21 cellular contexts compared by ENCODE assay signal in the genomic region with DNA sequence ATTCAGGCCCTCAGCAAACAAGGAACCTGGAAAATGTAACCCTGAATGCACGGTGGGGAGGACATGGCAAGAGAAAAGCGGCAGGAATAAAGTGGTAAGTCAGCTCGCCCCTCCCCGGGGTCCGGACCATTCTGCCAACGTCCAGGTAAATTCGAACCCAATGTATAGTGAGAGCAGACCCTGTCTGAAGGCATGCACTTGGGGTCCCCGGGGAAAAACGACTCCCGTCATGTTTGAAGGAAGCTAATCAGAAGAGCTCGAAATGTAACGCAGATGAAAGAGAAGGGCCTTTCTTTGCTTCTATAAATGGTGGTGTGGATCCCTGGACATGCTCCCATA. TPM values are rescaled to one million over a fixed set of nuclear protein-coding genes. Genes with fewer than 3 reads are reported as not detected.
DNase-seq lines count a peak whose midpoint lies in the region; ATAC-seq, FAIRE-seq and TF ChIP-seq lines count a peak whose summit lies in the region.
"Had no signal": no experiment of that assay in that cellular context is flagged by ENCODE, and none has a peak within 500 bp of the region (broad histone marks: within the 10 kb centered on the region; RNA-seq: fewer than 3 reads in every experiment).

No MANE protein-coding gene starts in this region.

- H3K79me2 ChIP-seq in neural progenitor cell (ENCODE audit: low read depth), result no peaks in the 10 kb centered on the region

- H3K4me2 ChIP-seq in neural progenitor cell, result no peak overlapping the region
- H3K4me2 ChIP-seq: A549, KMS-11 had no signal

- WGBS in heart right ventricle, 2 donors, result 46 to 48% methylated on average over 12 of the region's 12 CpGs
- 18 to 31% (median 29%) methylated on average over 12 of the region's 12 CpGs for WGBS in psoas muscle, 3 donors

- H3F3A ChIP-seq in neural progenitor cell (ENCODE audit: low read depth), result peaks cover 14% of the 10 kb centered on the region

- H3K36me3 Mint-ChIP-seq in neural progenitor cell, result peaks cover 3% of the 10 kb centered on the region
- H3K36me3 Mint-ChIP-seq: activated naive CD8-positive, alpha-beta T cell; natural killer cell had no signal

- TF ChIP-seq POLR2A in uterus (IDR thresholded peaks at IDR 0.05), result no peak
- no peak for TF ChIP-seq POLR2A in H54 (IDR thresholded peaks at IDR 0.05; ENCODE audit: low read depth, low read length)

- no peak for TF ChIP-seq CTCF in heart right ventricle (IDR thresholded peaks at IDR 0.05)
- no peak for TF ChIP-seq CTCF in psoas muscle (IDR thresholded peaks at IDR 0.05)
- no peak for TF ChIP-seq CTCF in uterus (IDR thresholded peaks at IDR 0.05)
- no peak for TF ChIP-seq CTCF in neural progenitor cell (IDR thresholded peaks at IDR 0.05)

- H3K9me3 ChIP-seq in heart right ventricle (no peaks in the 10 kb centered on the region), psoas muscle (no peaks in the 10 kb centered on the region), uterus (no peaks in the 10 kb centered on the region), neural progenitor cell (ENCODE audit: low read depth) (no peaks in the 10 kb centered on the region)
- H3K9me3 ChIP-seq: A549 had no signal

- peaks cover 38% of the 10 kb centered on the region for H3K4me1 Mint-ChIP-seq in neural progenitor cell

- ATAC-seq in heart right ventricle (no peak), Right ventricle myocardium superior (ENCODE audit: poor library complexity) (no peak), psoas muscle (no peak), SK-N-SH treated with all-trans-retinoic acid at 6 μM for 48 hours (no peak)
- ATAC-seq: A549; activated CD4-positive, alpha-beta T cell treated with anti-CD3 and anti-CD28 coated beads for 36 hours; GM12878; natural killer cell; stimulated activated effector memory CD8-positive, alpha-beta T cell treated with anti-CD3 and anti-CD28 coated beads, Interleukin-12 subunit alpha, Interleukin-12 subunit beta, amount 100 ng/mL, for 72 hours had no signal

- intact Hi-C loops in heart right ventricle (cut with DNase I), result loop anchor here in 6 of 10 donors (2.0 to 10.0 kb wide), 6 partner anchors 14 to 268 kb away; no protein-coding TSS in a partner anchor
- intact Hi-C loops in Right ventricle myocardium superior (cut with DNase I), result no loop called here
- intact Hi-C loops in psoas muscle (cut with DNase I), result no loop called here
- intact Hi-C loops in uterus (cut with DNase I; ENCODE audit: low total_unique reads), result no loop called here

- H3K27ac ChIP-seq in heart right ventricle (peak overlapping the region; percentile 84 to 99 (median 91)), layer of hippocampus (ENCODE audit: low read depth, low read length) (peak overlapping the region; percentile 81), psoas muscle (peak overlapping the region; percentile 97), uterus (peak overlapping the region; percentile 93 to 96), neural progenitor cell (no peak overlapping the region)
- H3K27ac ChIP-seq: A549, KMS-11 had no signal

- H3K27ac Mint-ChIP-seq in neural progenitor cell, result no peak overlapping the region
- H3K27ac Mint-ChIP-seq: activated CD4-positive, alpha-beta T cell treated with anti-CD3 and anti-CD28 coated beads for 36 hours; activated naive CD8-positive, alpha-beta T cell; CD8-positive, alpha-beta memory T cell; natural killer cell; stimulated activated effector memory CD8-positive, alpha-beta T cell treated with anti-CD3 and anti-CD28 coated beads, Interleukin-12 subunit alpha, Interleukin-12 subunit beta, amount 100 ng/mL, for 72 hours had no signal

- H3K9ac ChIP-seq in neural progenitor cell, result no peak overlapping the region
- H3K9ac ChIP-seq: KMS-11 had no signal

- peak overlapping the region; percentile 24 to 49 (median 43) for H3K4me3 ChIP-seq in heart right ventricle
- peak overlapping the region; percentile 69 for H3K4me3 ChIP-seq in psoas muscle
- H3K4me3 ChIP-seq in uterus, result no peak overlapping the region
- no peak overlapping the region for H3K4me3 ChIP-seq in neural progenitor cell
- H3K4me3 ChIP-seq: A549, GM12878 had no signal

- no peaks in the 10 kb centered on the region for H3K27me3 ChIP-seq in heart right ventricle
- no peaks in the 10 kb centered on the region for H3K27me3 ChIP-seq in layer of hippocampus (ENCODE audit: control insufficient read depth, insufficient read depth, low read length)
- no peaks in the 10 kb centered on the region for H3K27me3 ChIP-seq in psoas muscle (ENCODE audit: insufficient read depth in 3 of 3, low read length in 2 of 3)
- no peaks in the 10 kb centered on the region for H3K27me3 ChIP-seq in uterus
- H3K27me3 ChIP-seq in neural progenitor cell, result no peaks in the 10 kb centered on the region

- no peak overlapping the region for H3K4me3 Mint-ChIP-seq in neural progenitor cell
- H3K4me3 Mint-ChIP-seq: activated CD4-positive, alpha-beta T cell treated with anti-CD3 and anti-CD28 coated beads for 36 hours; activated naive CD8-positive, alpha-beta T cell; CD8-positive, alpha-beta memory T cell; natural killer cell; stimulated activated effector memory CD8-positive, alpha-beta T cell treated with anti-CD3 and anti-CD28 coated beads, Interleukin-12 subunit alpha, Interleukin-12 subunit beta, amount 100 ng/mL, for 72 hours had no signal

- no peak for FAIRE-seq in H54 (lab: Jason Lieb, UNC)
- FAIRE-seq: A549, GM12878 had no signal

- DNase-seq in heart right ventricle, result no peak
- DNase-seq in Right ventricle myocardium superior, result no peak
- DNase-seq in psoas muscle, result no peak
- no peak for DNase-seq in uterus
- DNase-seq in H54 (ENCODE audit: insufficient read length, low spot score), result no peak
- no peak for DNase-seq in neural progenitor cell (ENCODE audit: low spot score)
- DNase-seq: activated CD4-positive, alpha-beta T cell treated with anti-CD3 and anti-CD28 coated beads for 36 hours; CD8-positive, alpha-beta memory T cell; cerebellar nuclear complex; EL; natural killer cell; NCI-H1417 treated with DMSO at 0.1 percent for 48 hours; NCI-H226; SHP77 had no signal

- peaks cover 0 to 6% (median 0%) of the 10 kb centered on the region in 9 donors for H3K36me3 ChIP-seq in heart right ventricle
- peaks cover 0 to 3% of the 10 kb centered on the region in 2 donors for H3K36me3 ChIP-seq in psoas muscle (ENCODE audit: insufficient read depth in 1 of 2, low read depth in 1 of 2)
- no peaks in the 10 kb centered on the region for H3K36me3 ChIP-seq in uterus
- no peaks in the 10 kb centered on the region for H3K36me3 ChIP-seq in neural progenitor cell

- H3K27me3 Mint-ChIP-seq in neural progenitor cell (ENCODE audit: insufficient read depth, low read depth), result no peaks in the 10 kb centered on the region
- H3K27me3 Mint-ChIP-seq: activated CD4-positive, alpha-beta T cell treated with anti-CD3 and anti-CD28 coated beads for 36 hours; activated naive CD8-positive, alpha-beta T cell; CD8-positive, alpha-beta memory T cell had no signal

- H3K4me1 ChIP-seq in heart right ventricle (peaks cover 15 to 100% (median 79%) of the 10 kb centered on the region in 9 donors), psoas muscle (peaks cover 46% of the 10 kb centered on the region), uterus (no peaks in the 10 kb centered on the region), neural progenitor cell (peaks cover 17% of the 10 kb centered on the region)

- H3K9me3 Mint-ChIP-seq in neural progenitor cell, result no peaks in the 10 kb centered on the region
- H3K9me3 Mint-ChIP-seq: CD8-positive, alpha-beta memory T cell; natural killer cell; stimulated activated effector memory CD8-positive, alpha-beta T cell treated with anti-CD3 and anti-CD28 coated beads, Interleukin-12 subunit alpha, Interleukin-12 subunit beta, amount 100 ng/mL, for 72 hours had no signal

- H4K20me1 ChIP-seq in neural progenitor cell (ENCODE audit: low read depth), result no peaks in the 10 kb centered on the region

- no peak overlapping the region for H2AFZ ChIP-seq in neural progenitor cell (replicated peaks)

TF ChIP-seq in SK-N-SH treated with all-trans-retinoic acid at 6 μM for 48 hours, 23 proteins besides CTCF, POLR2A, EP300 and RAD21 (continues in another document):
- no peak for TF ChIP-seq ESRRG (CRISPR knock-in tag; IDR thresholded peaks at IDR 0.05)
- TF ChIP-seq, protein P1, sequence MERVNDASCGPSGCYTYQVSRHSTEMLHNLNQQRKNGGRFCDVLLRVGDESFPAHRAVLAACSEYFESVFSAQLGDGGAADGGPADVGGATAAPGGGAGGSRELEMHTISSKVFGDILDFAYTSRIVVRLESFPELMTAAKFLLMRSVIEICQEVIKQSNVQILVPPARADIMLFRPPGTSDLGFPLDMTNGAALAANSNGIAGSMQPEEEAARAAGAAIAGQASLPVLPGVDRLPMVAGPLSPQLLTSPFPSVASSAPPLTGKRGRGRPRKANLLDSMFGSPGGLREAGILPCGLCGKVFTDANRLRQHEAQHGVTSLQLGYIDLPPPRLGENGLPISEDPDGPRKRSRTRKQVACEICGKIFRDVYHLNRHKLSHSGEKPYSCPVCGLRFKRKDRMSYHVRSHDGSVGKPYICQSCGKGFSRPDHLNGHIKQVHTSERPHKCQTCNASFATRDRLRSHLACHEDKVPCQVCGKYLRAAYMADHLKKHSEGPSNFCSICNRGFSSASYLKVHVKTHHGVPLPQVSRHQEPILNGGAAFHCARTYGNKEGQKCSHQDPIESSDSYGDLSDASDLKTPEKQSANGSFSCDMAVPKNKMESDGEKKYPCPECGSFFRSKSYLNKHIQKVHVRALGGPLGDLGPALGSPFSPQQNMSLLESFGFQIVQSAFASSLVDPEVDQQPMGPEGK (CRISPR knock-in tag; IDR thresholded peaks at IDR 0.05; ENCODE audit: borderline replicate concordance), result no peak
- no peak for TF ChIP-seq ZC3H10 (CRISPR knock-in tag; IDR thresholded peaks at IDR 0.05)

RNA-seq across cellular contexts. Expression of a gene that starts 0.2 kb away (rescaled TPM):
- total RNA-seq in heart right ventricle, result 100 to 1,000 TPM in 6 of 10 donors, 10 to 100 TPM in 4; 69.7 to 241 (median 107) TPM
- polyA plus RNA-seq in heart right ventricle, result 100 to 1,000 TPM in 1 of 2 donors, 10 to 100 TPM in 1; 12.8 to 193 TPM
- total RNA-seq in Right ventricle myocardium superior, result 167 TPM
- 100 to 1,000 TPM; 113 to 503 (median 331) TPM for total RNA-seq in psoas muscle
- 100 to 1,000 TPM in 2 of 3 donors, 10 to 100 TPM in 1; 27.0 to 275 (median 136) TPM for polyA plus RNA-seq in psoas muscle
- total RNA-seq in uterus, result 100 to 1,000 TPM in 2 of 4 donors, 10 to 100 TPM in 2; 22.0 to 137 (median 97.2) TPM
- 2.4 and 5.0 TPM in 2 replicates for total RNA-seq in neural progenitor cell (ENCODE audit: low replicate concordance)

RNA-seq across cellular contexts. Expression of a gene that starts 19.2 kb away (rescaled TPM):
- total RNA-seq in heart right ventricle, result 10 to 100 TPM; 21.6 to 37.3 (median 27.8) TPM
- 10 to 100 TPM; 14.2 to 17.0 TPM for polyA plus RNA-seq in heart right ventricle
- 24.8 TPM for total RNA-seq in Right ventricle myocardium superior
- total RNA-seq in psoas muscle, result 10 to 100 TPM; 40.4 to 68.9 (median 42.1) TPM
- polyA plus RNA-seq in psoas muscle, result 10 to 100 TPM; 34.3 to 93.1 (median 36.7) TPM
- 10 to 100 TPM; 21.6 to 32.7 (median 27.9) TPM for total RNA-seq in uterus
- 71.0 and 132 TPM in 2 replicates for total RNA-seq in neural progenitor cell (ENCODE audit: low replicate concordance)

RNA-seq across cellular contexts. Expression of a gene that starts 23.3 kb away (rescaled TPM):
- total RNA-seq in heart right ventricle, result 10 to 100 TPM in 1 of 10 donors, 1 to 10 TPM in 9; 5.4 to 11.7 (median 7.1) TPM
- 10 to 100 TPM; 19.4 to 20.6 TPM for polyA plus RNA-seq in heart right ventricle
- 7.2 TPM for total RNA-seq in Right ventricle myocardium superior
- 10 to 100 TPM in 3 of 4 donors, 1 to 10 TPM in 1; 7.3 to 25.3 (median 17.7) TPM for total RNA-seq in psoas muscle
- polyA plus RNA-seq in psoas muscle, result 10 to 100 TPM; 28.0 to 50.4 (median 28.5) TPM
- total RNA-seq in uterus, result 10 to 100 TPM in 3 of 4 donors, 1 to 10 TPM in 1; 2.1 to 26.5 (median 19.1) TPM
- total RNA-seq in neural progenitor cell (ENCODE audit: low replicate concordance), result 18.5 TPM in 2 replicates

Comparison
In these comparisons a context has a peak if more than half of its experiments do, and no peak if none do; other contexts are left out.
1. intact Hi-C loops: an anchor here in heart right ventricle (2.0 to 10.0 kb wide); none called in Right ventricle myocardium superior, psoas muscle and uterus.
2. H3K4me3 ChIP-seq: peak in heart right ventricle (10 of 10) and psoas muscle (single experiment); none in uterus (0 of 2) and neural progenitor cell (single experiment).